20 cellular contexts compared by ENCODE assay signal in the genomic region with DNA sequence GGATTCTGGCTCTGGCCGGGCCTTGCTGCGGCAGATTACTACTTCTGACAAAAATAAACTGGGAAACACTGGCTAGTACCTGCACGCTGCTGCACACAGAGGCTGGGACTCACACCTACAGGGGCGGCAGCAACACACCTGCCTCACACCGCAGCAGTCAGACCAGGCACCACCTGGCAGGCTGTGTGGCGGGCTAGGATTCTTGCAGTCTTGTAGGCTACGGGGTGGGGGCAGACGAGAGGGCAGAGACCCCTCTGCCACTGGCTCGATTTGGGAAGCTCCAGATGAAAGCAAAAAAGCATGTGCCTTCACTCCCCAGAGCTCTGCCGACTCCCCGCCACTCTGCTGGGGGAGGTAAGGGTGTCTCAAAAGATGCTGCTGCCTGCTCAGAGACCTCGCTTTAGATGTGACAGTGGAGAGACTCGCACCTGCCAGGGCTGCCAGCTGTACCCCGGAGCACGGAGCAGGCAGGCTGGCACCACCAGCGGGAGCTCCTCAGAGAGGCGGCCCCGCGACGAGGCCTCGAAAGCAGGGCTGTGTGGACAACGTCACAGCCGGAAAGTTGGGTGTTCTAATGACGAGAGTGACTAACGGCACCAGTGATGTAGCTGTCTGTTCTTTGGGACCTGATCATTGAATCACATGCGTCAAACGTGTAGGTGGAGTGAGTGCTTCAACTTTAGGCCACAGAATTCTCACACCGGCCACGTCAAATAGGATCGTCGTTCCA.
"Had no signal": no experiment of that assay in that cellular context is flagged by ENCODE, and none has a peak within 500 bp of the region (broad histone marks: within the 10 kb centered on the region; RNA-seq: fewer than 3 reads in every experiment).

No MANE protein-coding gene starts in this region.

- H3K27ac Mint-ChIP-seq: memory B cell; natural killer cell treated with Interleukin-12 subunit alpha and Interleukin-12 subunit beta and Interleukin-15 and Interleukin-18, amount 100 ng/mL, for 72 hours; stimulated activated memory B cell treated with anti-CD40 and anti-IgM and Interleukin-4, amounts not matched to agents 10 μg/mL and 1 μg/mL and 100 μg/mL, for 72 hours; stimulated activated naive CD8-positive, alpha-beta T cell treated with anti-CD3 and anti-CD28 coated beads, Interleukin-15, amount 100 ng/mL, for 72 hours had no signal

- H3K27ac ChIP-seq: esophagus squamous epithelium, gastroesophageal sphincter, left lung, lower lobe of right lung, psoas muscle, right lobe of liver, spleen, testis had no signal

- DNase-seq: esophagus squamous epithelium; foreskin fibroblast; glutamatergic neuron; left lung; lower lobe of right lung; midbrain; psoas muscle; retina; right lobe of liver; spleen; stimulated activated CD4-positive, alpha-beta T cell treated with anti-CD3 and anti-CD28 coated beads, Interleukin-15, amount 100 ng/mL, for 24 hours; stimulated activated CD4-positive, alpha-beta T cell treated with anti-CD3 and anti-CD28 coated beads, Interleukin-1b, Interleukin-23, amount 100 ng/mL, for 48 hours; stimulated activated CD4-positive, alpha-beta T cell treated with anti-CD3 and anti-CD28 coated beads, Interleukin-4, amount 100 ng/mL, for 24 hours; stimulated activated naive CD8-positive, alpha-beta T cell treated with anti-CD3 and anti-CD28 coated beads, Interleukin-15, amount 100 ng/mL, for 72 hours had no signal

- H3K9me3 ChIP-seq: esophagus squamous epithelium, gastroesophageal sphincter, left lung, lower lobe of right lung, psoas muscle, right lobe of liver, spleen, testis, tibial nerve had no signal

- H3K4me1 ChIP-seq: esophagus squamous epithelium, left lung, lower lobe of right lung, psoas muscle, right lobe of liver, testis had no signal

- H3K9me3 Mint-ChIP-seq: natural killer cell treated with Interleukin-12 subunit alpha and Interleukin-12 subunit beta and Interleukin-15 and Interleukin-18, amount 100 ng/mL, for 72 hours had no signal

- H3K27me3 Mint-ChIP-seq: stimulated activated naive CD8-positive, alpha-beta T cell treated with anti-CD3 and anti-CD28 coated beads, Interleukin-15, amount 100 ng/mL, for 72 hours had no signal

- H3K27me3 ChIP-seq: esophagus squamous epithelium, gastroesophageal sphincter, left lung, right lobe of liver, spleen, testis, tibial nerve had no signal

- H3K4me3 ChIP-seq: esophagus squamous epithelium, gastroesophageal sphincter, left lung, lower lobe of right lung, psoas muscle, right lobe of liver, spleen, testis had no signal

- H3K4me3 Mint-ChIP-seq: memory B cell; natural killer cell treated with Interleukin-12 subunit alpha and Interleukin-12 subunit beta and Interleukin-15 and Interleukin-18, amount 100 ng/mL, for 72 hours; stimulated activated memory B cell treated with anti-CD40 and anti-IgM and Interleukin-4, amounts not matched to agents 10 μg/mL and 1 μg/mL and 100 μg/mL, for 72 hours; stimulated activated naive CD8-positive, alpha-beta T cell treated with anti-CD3 and anti-CD28 coated beads, Interleukin-15, amount 100 ng/mL, for 72 hours had no signal

- ATAC-seq: gastroesophageal sphincter; left lung; lower lobe of right lung; right lobe of liver; stimulated activated memory B cell treated with anti-CD40 and anti-IgM and Interleukin-4, amounts not matched to agents 10 μg/mL and 1 μg/mL and 100 μg/mL, for 72 hours had no signal
